ENCODE assay signal across 1 cellular context in the genomic region with DNA sequence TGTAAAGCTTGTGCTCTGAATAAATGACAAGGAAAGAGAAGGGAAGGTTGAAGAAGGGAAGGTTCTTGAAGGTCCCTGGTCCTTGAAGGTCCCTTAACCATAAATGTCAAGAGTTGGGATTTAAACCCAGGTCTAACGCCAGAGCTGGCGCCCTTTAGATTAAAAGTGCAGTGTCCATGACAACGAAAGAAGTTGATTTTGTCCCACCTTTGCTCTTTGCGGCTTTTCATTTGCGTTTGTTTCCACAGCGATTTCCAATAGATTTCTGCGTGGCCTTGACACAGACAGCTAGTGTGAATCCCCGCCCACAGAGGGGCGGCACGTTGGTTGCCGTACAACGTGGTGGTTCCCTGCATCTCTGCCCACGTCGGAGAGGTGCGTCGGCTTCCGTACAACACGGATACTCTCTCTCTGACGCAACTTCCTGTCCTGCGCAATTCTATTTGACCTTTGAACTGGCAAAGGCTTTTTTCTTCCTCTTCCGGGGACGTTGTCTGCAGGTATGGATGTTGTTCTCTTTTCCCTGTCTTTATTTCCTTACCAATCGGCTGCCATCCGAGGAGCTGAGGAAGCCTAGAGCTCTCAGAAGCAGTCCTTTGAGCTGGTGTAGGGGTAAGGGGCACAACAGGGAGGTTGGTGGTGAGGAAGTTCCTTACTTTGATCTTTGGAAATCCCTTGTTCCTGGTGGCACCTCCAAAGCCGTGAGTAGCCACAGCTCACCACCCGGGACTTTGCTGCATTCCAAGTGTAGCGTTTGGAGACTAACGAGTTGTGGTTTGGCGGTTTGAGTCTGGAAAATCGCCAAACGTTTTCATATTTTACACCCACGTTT.
A peak's percentile ranks its signal among the peaks of the same experiment; 100 is the strongest.
TF ChIP-seq lines count a peak whose summit lies in the region.

A gene (plus strand): TSS at position 476 of the 832 bp plus-strand sequence. CDS start 1,384 bp downstream, outside the sequence.

TF ChIP-seq in HepG2, 621 proteins besides CTCF, POLR2A, EP300 and RAD21 (continued from another document and continues in another):
- TF ChIP-seq, protein P1, sequence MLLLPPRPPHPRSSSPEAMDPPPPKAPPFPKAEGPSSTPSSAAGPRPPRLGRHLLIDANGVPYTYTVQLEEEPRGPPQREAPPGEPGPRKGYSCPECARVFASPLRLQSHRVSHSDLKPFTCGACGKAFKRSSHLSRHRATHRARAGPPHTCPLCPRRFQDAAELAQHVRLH (CRISPR knock-in tag; IDR thresholded peaks at IDR 0.05; ENCODE audit: borderline replicate concordance, low read depth), result peak; percentile 81; the same call in 1 of the 2 replicates
- TF ChIP-seq, protein P2, sequence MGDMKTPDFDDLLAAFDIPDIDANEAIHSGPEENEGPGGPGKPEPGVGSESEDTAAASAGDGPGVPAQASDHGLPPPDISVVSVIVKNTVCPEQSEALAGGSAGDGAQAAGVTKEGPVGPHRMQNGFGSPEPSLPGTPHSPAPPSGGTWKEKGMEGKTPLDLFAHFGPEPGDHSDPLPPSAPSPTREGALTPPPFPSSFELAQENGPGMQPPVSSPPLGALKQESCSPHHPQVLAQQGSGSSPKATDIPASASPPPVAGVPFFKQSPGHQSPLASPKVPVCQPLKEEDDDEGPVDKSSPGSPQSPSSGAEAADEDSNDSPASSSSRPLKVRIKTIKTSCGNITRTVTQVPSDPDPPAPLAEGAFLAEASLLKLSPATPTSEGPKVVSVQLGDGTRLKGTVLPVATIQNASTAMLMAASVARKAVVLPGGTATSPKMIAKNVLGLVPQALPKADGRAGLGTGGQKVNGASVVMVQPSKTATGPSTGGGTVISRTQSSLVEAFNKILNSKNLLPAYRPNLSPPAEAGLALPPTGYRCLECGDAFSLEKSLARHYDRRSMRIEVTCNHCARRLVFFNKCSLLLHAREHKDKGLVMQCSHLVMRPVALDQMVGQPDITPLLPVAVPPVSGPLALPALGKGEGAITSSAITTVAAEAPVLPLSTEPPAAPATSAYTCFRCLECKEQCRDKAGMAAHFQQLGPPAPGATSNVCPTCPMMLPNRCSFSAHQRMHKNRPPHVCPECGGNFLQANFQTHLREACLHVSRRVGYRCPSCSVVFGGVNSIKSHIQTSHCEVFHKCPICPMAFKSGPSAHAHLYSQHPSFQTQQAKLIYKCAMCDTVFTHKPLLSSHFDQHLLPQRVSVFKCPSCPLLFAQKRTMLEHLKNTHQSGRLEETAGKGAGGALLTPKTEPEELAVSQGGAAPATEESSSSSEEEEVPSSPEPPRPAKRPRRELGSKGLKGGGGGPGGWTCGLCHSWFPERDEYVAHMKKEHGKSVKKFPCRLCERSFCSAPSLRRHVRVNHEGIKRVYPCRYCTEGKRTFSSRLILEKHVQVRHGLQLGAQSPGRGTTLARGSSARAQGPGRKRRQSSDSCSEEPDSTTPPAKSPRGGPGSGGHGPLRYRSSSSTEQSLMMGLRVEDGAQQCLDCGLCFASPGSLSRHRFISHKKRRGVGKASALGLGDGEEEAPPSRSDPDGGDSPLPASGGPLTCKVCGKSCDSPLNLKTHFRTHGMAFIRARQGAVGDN (CRISPR knock-in tag; IDR thresholded peaks at IDR 0.05), result peak; percentile 63
- TF ChIP-seq, protein P3, sequence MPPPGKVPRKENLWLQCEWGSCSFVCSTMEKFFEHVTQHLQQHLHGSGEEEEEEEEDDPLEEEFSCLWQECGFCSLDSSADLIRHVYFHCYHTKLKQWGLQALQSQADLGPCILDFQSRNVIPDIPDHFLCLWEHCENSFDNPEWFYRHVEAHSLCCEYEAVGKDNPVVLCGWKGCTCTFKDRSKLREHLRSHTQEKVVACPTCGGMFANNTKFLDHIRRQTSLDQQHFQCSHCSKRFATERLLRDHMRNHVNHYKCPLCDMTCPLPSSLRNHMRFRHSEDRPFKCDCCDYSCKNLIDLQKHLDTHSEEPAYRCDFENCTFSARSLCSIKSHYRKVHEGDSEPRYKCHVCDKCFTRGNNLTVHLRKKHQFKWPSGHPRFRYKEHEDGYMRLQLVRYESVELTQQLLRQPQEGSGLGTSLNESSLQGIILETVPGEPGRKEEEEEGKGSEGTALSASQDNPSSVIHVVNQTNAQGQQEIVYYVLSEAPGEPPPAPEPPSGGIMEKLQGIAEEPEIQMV (CRISPR knock-in tag; IDR thresholded peaks at IDR 0.05; ENCODE audit: low read depth), result peak; percentile 25; the same call in 1 of the 2 replicates
- TF ChIP-seq PITX1 (CRISPR knock-in tag; IDR thresholded peaks at IDR 0.05) (no peak), HDAC6 (IDR thresholded peaks at IDR 0.05; ENCODE audit: low read depth, low read length) (no peak), ZZZ3 (CRISPR knock-in tag; IDR thresholded peaks at IDR 0.05; ENCODE audit: borderline replicate concordance) (peak; percentile 96; the same call in 1 of the 2 replicates), ZEB1 (IDR thresholded peaks at IDR 0.05; ENCODE audit: insufficient replicate concordance, low read depth) (no peak), ZBTB3 (CRISPR knock-in tag; IDR thresholded peaks at IDR 0.05; ENCODE audit: borderline replicate concordance, low read depth) (no peak), ZMYM4 (CRISPR knock-in tag; IDR thresholded peaks at IDR 0.05) (peak; percentile 74), FOXK2 (IDR thresholded peaks at IDR 0.05) (peak; percentile 68; the same call in 1 of the 2 replicates), KDM5A (IDR thresholded peaks at IDR 0.05; ENCODE audit: borderline replicate concordance, low read length) (peak; percentile 84; the same call in 1 of the 2 replicates), MIER2 (CRISPR knock-in tag; IDR thresholded peaks at IDR 0.05) (no peak), TEAD2 (CRISPR knock-in tag; IDR thresholded peaks at IDR 0.05) (no peak), MXI1 (IDR thresholded peaks at IDR 0.05; ENCODE audit: borderline replicate concordance, low read depth, low read length) (peak; percentile 87; the same call in 2 of the 3 replicates), ZNF383 (CRISPR knock-in tag; IDR thresholded peaks at IDR 0.05; ENCODE audit: borderline replicate concordance) (no peak), ZNF460 (CRISPR knock-in tag; IDR thresholded peaks at IDR 0.05; ENCODE audit: borderline replicate concordance) (no peak), EED (CRISPR knock-in tag; IDR thresholded peaks at IDR 0.05) (peak; percentile 58; the same call in 1 of the 2 replicates), ZSCAN31 (CRISPR knock-in tag; IDR thresholded peaks at IDR 0.05; ENCODE audit: low read depth) (peak; percentile 55; the same call in 1 of the 2 replicates), HMGA1 (CRISPR knock-in tag; conservative IDR thresholded peaks at IDR 0.05) (no peak)
- TF ChIP-seq, protein P4, sequence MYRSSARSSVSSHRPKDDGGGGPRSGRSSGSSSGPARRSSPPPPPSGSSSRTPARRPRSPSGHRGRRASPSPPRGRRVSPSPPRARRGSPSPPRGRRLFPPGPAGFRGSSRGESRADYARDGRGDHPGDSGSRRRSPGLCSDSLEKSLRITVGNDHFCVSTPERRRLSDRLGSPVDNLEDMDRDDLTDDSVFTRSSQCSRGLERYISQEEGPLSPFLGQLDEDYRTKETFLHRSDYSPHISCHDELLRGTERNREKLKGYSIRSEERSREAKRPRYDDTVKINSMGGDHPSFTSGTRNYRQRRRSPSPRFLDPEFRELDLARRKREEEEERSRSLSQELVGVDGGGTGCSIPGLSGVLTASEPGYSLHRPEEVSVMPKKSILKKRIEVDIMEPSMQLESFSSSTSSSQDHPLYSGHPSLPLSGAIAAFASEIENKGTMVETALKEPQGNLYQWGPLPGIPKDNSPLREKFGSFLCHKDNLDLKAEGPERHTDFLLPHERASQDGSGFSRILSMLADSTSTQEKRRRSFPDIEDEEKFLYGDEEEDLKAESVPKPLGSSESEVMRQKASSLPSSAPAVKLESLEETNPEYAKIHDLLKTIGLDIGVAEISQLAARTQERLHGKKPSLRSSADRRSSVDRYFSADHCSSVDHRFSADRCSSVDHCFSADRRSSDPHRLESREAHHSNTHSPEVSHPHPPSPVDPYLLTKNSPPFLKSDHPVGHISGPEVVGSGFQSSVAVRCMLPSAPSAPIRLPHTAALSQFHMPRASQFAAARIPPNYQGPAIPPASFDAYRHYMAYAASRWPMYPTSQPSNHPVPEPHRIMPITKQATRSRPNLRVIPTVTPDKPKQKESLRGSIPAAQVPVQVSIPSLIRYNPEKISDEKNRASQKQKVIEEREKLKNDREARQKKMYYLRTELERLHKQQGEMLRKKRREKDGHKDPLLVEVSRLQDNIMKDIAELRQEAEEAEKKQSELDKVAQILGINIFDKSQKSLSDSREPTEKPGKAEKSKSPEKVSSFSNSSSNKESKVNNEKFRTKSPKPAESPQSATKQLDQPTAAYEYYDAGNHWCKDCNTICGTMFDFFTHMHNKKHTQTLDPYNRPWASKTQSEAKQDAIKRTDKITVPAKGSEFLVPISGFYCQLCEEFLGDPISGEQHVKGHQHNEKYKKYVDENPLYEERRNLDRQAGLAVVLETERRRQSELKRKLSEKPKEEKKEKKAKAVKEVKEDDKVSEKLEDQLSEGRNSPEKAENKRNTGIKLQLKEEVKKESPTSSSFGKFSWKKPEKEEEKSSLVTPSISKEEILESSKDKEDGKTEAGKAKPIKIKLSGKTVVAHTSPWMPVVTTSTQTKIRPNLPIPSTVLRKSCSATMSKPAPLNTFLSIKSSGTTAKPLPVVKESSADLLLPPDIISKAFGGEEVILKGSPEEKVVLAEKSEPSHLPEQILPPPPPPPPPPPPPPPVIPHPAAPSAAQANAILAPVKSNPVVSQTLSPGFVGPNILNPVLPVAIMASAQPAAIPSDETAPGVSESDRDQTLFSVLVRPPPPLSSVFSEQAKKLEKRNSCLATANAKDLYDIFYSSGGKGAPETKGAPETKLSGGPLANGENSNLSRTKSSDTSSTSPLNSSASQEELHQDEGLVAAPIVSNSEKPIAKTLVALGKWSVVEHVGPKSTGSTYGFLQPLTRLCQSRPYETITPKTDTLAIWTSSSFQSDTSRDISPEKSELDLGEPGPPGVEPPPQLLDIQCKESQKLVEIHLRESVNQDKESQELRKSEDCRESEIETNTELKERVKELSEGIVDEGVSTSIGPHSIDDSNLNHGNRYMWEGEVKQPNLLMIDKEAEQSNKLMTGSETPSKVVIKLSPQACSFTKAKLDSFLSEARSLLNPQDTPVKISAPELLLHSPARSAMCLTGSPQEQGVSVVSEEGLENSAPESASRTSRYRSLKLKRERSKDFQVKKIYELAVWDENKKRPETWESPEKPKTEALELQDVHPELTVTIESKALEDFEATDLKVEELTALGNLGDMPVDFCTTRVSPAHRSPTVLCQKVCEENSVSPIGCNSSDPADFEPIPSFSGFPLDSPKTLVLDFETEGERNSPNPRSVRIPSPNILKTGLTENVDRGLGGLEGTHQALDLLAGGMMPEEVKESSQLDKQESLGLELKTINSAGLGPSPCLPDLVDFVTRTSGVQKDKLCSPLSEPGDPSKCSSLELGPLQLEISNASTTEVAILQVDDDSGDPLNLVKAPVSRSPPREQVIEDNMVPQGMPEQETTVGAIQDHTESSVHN (CRISPR knock-in tag; IDR thresholded peaks at IDR 0.05), result no peak
- TF ChIP-seq, protein P5, sequence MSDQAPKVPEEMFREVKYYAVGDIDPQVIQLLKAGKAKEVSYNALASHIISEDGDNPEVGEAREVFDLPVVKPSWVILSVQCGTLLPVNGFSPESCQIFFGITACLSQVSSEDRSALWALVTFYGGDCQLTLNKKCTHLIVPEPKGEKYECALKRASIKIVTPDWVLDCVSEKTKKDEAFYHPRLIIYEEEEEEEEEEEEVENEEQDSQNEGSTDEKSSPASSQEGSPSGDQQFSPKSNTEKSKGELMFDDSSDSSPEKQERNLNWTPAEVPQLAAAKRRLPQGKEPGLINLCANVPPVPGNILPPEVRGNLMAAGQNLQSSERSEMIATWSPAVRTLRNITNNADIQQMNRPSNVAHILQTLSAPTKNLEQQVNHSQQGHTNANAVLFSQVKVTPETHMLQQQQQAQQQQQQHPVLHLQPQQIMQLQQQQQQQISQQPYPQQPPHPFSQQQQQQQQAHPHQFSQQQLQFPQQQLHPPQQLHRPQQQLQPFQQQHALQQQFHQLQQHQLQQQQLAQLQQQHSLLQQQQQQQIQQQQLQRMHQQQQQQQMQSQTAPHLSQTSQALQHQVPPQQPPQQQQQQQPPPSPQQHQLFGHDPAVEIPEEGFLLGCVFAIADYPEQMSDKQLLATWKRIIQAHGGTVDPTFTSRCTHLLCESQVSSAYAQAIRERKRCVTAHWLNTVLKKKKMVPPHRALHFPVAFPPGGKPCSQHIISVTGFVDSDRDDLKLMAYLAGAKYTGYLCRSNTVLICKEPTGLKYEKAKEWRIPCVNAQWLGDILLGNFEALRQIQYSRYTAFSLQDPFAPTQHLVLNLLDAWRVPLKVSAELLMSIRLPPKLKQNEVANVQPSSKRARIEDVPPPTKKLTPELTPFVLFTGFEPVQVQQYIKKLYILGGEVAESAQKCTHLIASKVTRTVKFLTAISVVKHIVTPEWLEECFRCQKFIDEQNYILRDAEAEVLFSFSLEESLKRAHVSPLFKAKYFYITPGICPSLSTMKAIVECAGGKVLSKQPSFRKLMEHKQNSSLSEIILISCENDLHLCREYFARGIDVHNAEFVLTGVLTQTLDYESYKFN (CRISPR knock-in tag; conservative IDR thresholded peaks at IDR 0.05), result peak; percentile 63
- TF ChIP-seq, protein P6, sequence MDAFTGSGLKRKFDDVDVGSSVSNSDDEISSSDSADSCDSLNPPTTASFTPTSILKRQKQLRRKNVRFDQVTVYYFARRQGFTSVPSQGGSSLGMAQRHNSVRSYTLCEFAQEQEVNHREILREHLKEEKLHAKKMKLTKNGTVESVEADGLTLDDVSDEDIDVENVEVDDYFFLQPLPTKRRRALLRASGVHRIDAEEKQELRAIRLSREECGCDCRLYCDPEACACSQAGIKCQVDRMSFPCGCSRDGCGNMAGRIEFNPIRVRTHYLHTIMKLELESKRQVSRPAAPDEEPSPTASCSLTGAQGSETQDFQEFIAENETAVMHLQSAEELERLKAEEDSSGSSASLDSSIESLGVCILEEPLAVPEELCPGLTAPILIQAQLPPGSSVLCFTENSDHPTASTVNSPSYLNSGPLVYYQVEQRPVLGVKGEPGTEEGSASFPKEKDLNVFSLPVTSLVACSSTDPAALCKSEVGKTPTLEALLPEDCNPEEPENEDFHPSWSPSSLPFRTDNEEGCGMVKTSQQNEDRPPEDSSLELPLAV (CRISPR knock-in tag; conservative IDR thresholded peaks at IDR 0.05; ENCODE audit: low read depth), result no peak
- TF ChIP-seq, protein P7, sequence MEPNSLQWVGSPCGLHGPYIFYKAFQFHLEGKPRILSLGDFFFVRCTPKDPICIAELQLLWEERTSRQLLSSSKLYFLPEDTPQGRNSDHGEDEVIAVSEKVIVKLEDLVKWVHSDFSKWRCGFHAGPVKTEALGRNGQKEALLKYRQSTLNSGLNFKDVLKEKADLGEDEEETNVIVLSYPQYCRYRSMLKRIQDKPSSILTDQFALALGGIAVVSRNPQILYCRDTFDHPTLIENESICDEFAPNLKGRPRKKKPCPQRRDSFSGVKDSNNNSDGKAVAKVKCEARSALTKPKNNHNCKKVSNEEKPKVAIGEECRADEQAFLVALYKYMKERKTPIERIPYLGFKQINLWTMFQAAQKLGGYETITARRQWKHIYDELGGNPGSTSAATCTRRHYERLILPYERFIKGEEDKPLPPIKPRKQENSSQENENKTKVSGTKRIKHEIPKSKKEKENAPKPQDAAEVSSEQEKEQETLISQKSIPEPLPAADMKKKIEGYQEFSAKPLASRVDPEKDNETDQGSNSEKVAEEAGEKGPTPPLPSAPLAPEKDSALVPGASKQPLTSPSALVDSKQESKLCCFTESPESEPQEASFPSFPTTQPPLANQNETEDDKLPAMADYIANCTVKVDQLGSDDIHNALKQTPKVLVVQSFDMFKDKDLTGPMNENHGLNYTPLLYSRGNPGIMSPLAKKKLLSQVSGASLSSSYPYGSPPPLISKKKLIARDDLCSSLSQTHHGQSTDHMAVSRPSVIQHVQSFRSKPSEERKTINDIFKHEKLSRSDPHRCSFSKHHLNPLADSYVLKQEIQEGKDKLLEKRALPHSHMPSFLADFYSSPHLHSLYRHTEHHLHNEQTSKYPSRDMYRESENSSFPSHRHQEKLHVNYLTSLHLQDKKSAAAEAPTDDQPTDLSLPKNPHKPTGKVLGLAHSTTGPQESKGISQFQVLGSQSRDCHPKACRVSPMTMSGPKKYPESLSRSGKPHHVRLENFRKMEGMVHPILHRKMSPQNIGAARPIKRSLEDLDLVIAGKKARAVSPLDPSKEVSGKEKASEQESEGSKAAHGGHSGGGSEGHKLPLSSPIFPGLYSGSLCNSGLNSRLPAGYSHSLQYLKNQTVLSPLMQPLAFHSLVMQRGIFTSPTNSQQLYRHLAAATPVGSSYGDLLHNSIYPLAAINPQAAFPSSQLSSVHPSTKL (CRISPR knock-in tag; IDR thresholded peaks at IDR 0.05), result peak; percentile 49
